In the genomic region with DNA sequence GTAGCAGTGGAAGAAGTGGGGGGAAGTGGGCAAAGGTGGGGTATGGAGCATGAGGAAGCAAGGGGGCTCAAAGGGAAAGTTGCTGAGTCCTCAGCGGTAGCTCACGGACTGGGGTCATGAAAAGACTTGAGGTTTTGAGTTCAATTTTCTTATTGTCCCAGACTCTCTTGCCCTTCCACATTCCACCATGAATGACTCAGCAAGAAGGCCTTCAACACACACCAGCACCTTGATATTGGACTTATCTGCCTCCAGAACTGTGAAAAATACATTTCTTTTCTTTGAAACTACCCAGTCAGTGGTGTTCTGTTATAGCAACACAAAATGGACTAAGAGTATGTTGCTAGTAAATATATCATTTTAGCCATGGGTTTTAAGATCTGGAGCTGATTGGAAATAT, we compare ENCODE assay signal across 18 cellular contexts.
DNase-seq lines count a peak whose midpoint lies in the region; TF ChIP-seq lines count a peak whose summit lies in the region.
"Had no signal": no experiment of that assay in that cellular context is flagged by ENCODE, and none has a peak within 500 bp of the region (broad histone marks: within the 10 kb centered on the region; RNA-seq: fewer than 3 reads in every experiment).

No MANE protein-coding gene starts in this region.

- no peak overlapping the region for H3K4me3 ChIP-seq in brain microvascular endothelial cell (ENCODE audit: low read depth, low read length)
- H3K4me3 ChIP-seq: BLaER1, heart left ventricle, tibial nerve had no signal

- H3K27ac ChIP-seq in brain microvascular endothelial cell, result no peak overlapping the region
- H3K27ac ChIP-seq: BLaER1, heart left ventricle, tibial nerve had no signal

- in situ Hi-C loops in brain microvascular endothelial cell (cut with HindIII; ENCODE audit: low pct_ligation_motif_present, low sequenced_read_pairs), result no loop called here

- DNase-seq in AG08395 (ENCODE audit: low spot score) (peak; percentile 11), HPDE6-E6E7 (ENCODE audit: extremely low spot score) (peak; percentile 40), brain microvascular endothelial cell (peak; percentile 56), islet precursor cell (peak; percentile 71), RKO (ENCODE audit: low spot score) (no peak), Ammon's horn (ENCODE audit: low spot score) (no peak), epidermal melanocyte (ENCODE audit: insufficient read length, low spot score) (no peak)
- DNase-seq in activated CD4-positive, CD25-positive, alpha-beta regulatory T cell (lab: John Stamatoyannopoulos, UW), result no peak
- DNase-seq: activated CD4-positive, alpha-beta memory T cell treated with anti-CD3 and anti-CD28 coated beads for 36 hours; aorta; effector CD8-positive, alpha-beta T cell; heart left ventricle; NCI-H187 treated with DMSO at 0.1 percent for 48 hours; NCI-H748 treated with DMSO at 0.1 percent for 48 hours; retina; Right ventricle myocardium superior had no signal

- no peak for TF ChIP-seq CTCF in brain microvascular endothelial cell (IDR thresholded peaks at IDR 0.05; ENCODE audit: low read depth, low read length, missing control alignments)

- no peaks in the 10 kb centered on the region for H3K36me3 ChIP-seq in brain microvascular endothelial cell (replicated peaks)
- H3K36me3 ChIP-seq: BLaER1, heart left ventricle, tibial nerve had no signal

- H3K27me3 ChIP-seq in brain microvascular endothelial cell (replicated peaks), result no peaks in the 10 kb centered on the region
- H3K27me3 ChIP-seq: BLaER1, heart left ventricle, tibial nerve had no signal

Comparison
In these comparisons a context has a peak if more than half of its experiments do, and no peak if none do; other contexts are left out.
1. DNase-seq: peak in AG08395 (single experiment), HPDE6-E6E7 (single experiment), brain microvascular endothelial cell (single experiment) and islet precursor cell (single experiment); none in RKO (single experiment), Ammon's horn (single experiment), epidermal melanocyte (single experiment) and activated CD4-positive, CD25-positive, alpha-beta regulatory T cell (0 of 4).